In genomic region chr16:49189286-49189685, GRCh38 we compare ENCODE assay signal across 18 cellular contexts.
"Had no signal": no experiment of that assay in that cellular context is flagged by ENCODE, and none has a peak within 500 bp of the region (broad histone marks: within the 10 kb centered on the region; RNA-seq: fewer than 3 reads in every experiment).

No MANE protein-coding gene starts in this region.

- H3K27me3 Mint-ChIP-seq: activated CD4-positive, alpha-beta T cell treated with anti-CD3 and anti-CD28 coated beads, Interleukin-2, amount 10 ng/mL, durations not matched to agents 7 days and 5 days; stimulated activated memory B cell treated with anti-CD40 and anti-IgM and Interleukin-4, amounts not matched to agents 10 μg/mL and 1 μg/mL and 100 μg/mL, for 72 hours had no signal

- H3K27ac ChIP-seq: gastroesophageal sphincter, left lung, neutrophil, thyroid gland had no signal

- DNase-seq: activated CD4-positive, alpha-beta T cell treated with anti-CD3 and anti-CD28 coated beads, Interleukin-2, amount 10 ng/mL, durations not matched to agents 7 days and 5 days; activated CD4-positive, CD25-positive, alpha-beta regulatory T cell; activated CD8-positive, alpha-beta memory T cell treated with anti-CD3 and anti-CD28 coated beads, Interleukin-2, amount 50 U/mL, for 48 hours; activated gamma-delta T cell; activated T-cell treated with anti-CD3 and anti-CD28 coated beads, Interleukin-2, amount 50 U/mL, for 72 hours; amygdala; dermis blood vessel endothelial cell; islet precursor cell; left lung; naive thymus-derived CD4-positive, alpha-beta T cell; retina; stimulated activated CD4-positive, alpha-beta T cell treated with anti-CD3 and anti-CD28 coated beads, Interleukin-2, amount 100 ng/mL, for 48 hours; thyroid gland had no signal

- ATAC-seq: activated T-cell treated with anti-CD3 and anti-CD28 coated beads, Interleukin-2, amount 50 U/mL, for 72 hours; gastroesophageal sphincter; left lung; naive thymus-derived CD4-positive, alpha-beta T cell; stimulated activated memory B cell treated with anti-CD40 and anti-IgM and Interleukin-4, amounts not matched to agents 10 μg/mL and 1 μg/mL and 100 μg/mL, for 72 hours had no signal

- H3K27me3 ChIP-seq: neutrophil, thyroid gland had no signal

- H3K4me3 Mint-ChIP-seq: activated CD4-positive, alpha-beta T cell treated with anti-CD3 and anti-CD28 coated beads, Interleukin-2, amount 10 ng/mL, durations not matched to agents 7 days and 5 days; activated naive CD8-positive, alpha-beta T cell; activated T-cell treated with anti-CD3 and anti-CD28 coated beads, Interleukin-2, amount 50 U/mL, for 72 hours; naive thymus-derived CD4-positive, alpha-beta T cell; stimulated activated memory B cell treated with anti-CD40 and anti-IgM and Interleukin-4, amounts not matched to agents 10 μg/mL and 1 μg/mL and 100 μg/mL, for 72 hours; T-helper 2 cell treated with Interferon-gamma antibody and Interleukin-4, amounts not matched to agents 5 μg/mL and 100 μg/mL, for 36 hours had no signal

- H3K9me3 Mint-ChIP-seq: T-helper 2 cell treated with Interferon-gamma antibody and Interleukin-4, amounts not matched to agents 5 μg/mL and 100 μg/mL, for 36 hours had no signal

- H3K4me1 Mint-ChIP-seq: activated CD4-positive, alpha-beta T cell treated with anti-CD3 and anti-CD28 coated beads, Interleukin-2, amount 10 ng/mL, durations not matched to agents 7 days and 5 days; stimulated activated memory B cell treated with anti-CD40 and anti-IgM and Interleukin-4, amounts not matched to agents 10 μg/mL and 1 μg/mL and 100 μg/mL, for 72 hours had no signal

- H3K4me1 ChIP-seq: gastroesophageal sphincter, left lung, thyroid gland had no signal

- H3K36me3 Mint-ChIP-seq: activated naive CD8-positive, alpha-beta T cell; naive thymus-derived CD4-positive, alpha-beta T cell; stimulated activated memory B cell treated with anti-CD40 and anti-IgM and Interleukin-4, amounts not matched to agents 10 μg/mL and 1 μg/mL and 100 μg/mL, for 72 hours had no signal

- H3K27ac Mint-ChIP-seq: activated CD4-positive, alpha-beta T cell treated with anti-CD3 and anti-CD28 coated beads, Interleukin-2, amount 10 ng/mL, durations not matched to agents 7 days and 5 days; activated naive CD8-positive, alpha-beta T cell; activated T-cell treated with anti-CD3 and anti-CD28 coated beads, Interleukin-2, amount 50 U/mL, for 72 hours; naive thymus-derived CD4-positive, alpha-beta T cell; stimulated activated memory B cell treated with anti-CD40 and anti-IgM and Interleukin-4, amounts not matched to agents 10 μg/mL and 1 μg/mL and 100 μg/mL, for 72 hours; T-helper 2 cell treated with Interferon-gamma antibody and Interleukin-4, amounts not matched to agents 5 μg/mL and 100 μg/mL, for 36 hours had no signal

- H3K4me3 ChIP-seq: gastroesophageal sphincter, left lung, thyroid gland had no signal

- H3K9me3 ChIP-seq: gastroesophageal sphincter, neutrophil, thyroid gland had no signal

- H3K36me3 ChIP-seq: gastroesophageal sphincter, left lung, neutrophil, thyroid gland had no signal
